ENCODE assay signal across 13 cellular contexts in genomic region chr11:64766881-64767280, GRCh38. TPM values are rescaled to one million over a fixed set of nuclear protein-coding genes. Genes with fewer than 3 reads are reported as not detected.
DNase-seq lines count a peak whose midpoint lies in the region; ATAC-seq and TF ChIP-seq lines count a peak whose summit lies in the region.
"Had no signal": no experiment of that assay in that cellular context is flagged by ENCODE, and none has a peak within 500 bp of the region (broad histone marks: within the 10 kb centered on the region; RNA-seq: fewer than 3 reads in every experiment).

No MANE protein-coding gene starts in this region.

- no peak overlapping the region for H3K4me3 Mint-ChIP-seq in activated naive CD4-positive, alpha-beta T cell treated with anti-CD3 and anti-CD28 coated beads, Interleukin-2, amount 10 ng/mL, durations not matched to agents 7 days and 5 days
- peak overlapping the region in 4 of 5 donors; percentile 63 to 80 (median 71) for H3K4me3 Mint-ChIP-seq in immature natural killer cell
- H3K4me3 Mint-ChIP-seq: activated T-helper 1 cell treated with anti-CD3 and anti-CD28 coated beads, Interleukin-12 subunit alpha, Interleukin-12 subunit beta, Interleukin-2, Interleukin-4 antibody, amounts not matched to agents 30 ng/mL and 10 ng/mL and 1 ng/mL, durations not matched to agents 14 hours and 24 hours and 36 hours had no signal

- intact Hi-C loops in stomach (cut with DNase I; ENCODE audit: low total_unique reads), result no loop called here

- peak overlapping the region; percentile 89 for H3K27ac Mint-ChIP-seq in activated naive CD4-positive, alpha-beta T cell treated with anti-CD3 and anti-CD28 coated beads, Interleukin-2, amount 10 ng/mL, durations not matched to agents 7 days and 5 days
- peak overlapping the region in 1 of 2 donors; percentile 88 for H3K27ac Mint-ChIP-seq in activated naive CD4-positive, alpha-beta T cell treated with anti-CD3 and anti-CD28 coated beads, Interleukin-2, amount 50 U/mL, for 72 hours
- H3K27ac Mint-ChIP-seq in immature natural killer cell, result peak overlapping the region in 5 of 6 donors; percentile 80 to 94 (median 88)

- peaks cover 86% of the 10 kb centered on the region for H3K36me3 Mint-ChIP-seq in activated naive CD4-positive, alpha-beta T cell treated with anti-CD3 and anti-CD28 coated beads, Interleukin-2, amount 10 ng/mL, durations not matched to agents 7 days and 5 days
- peaks cover 49 to 73% of the 10 kb centered on the region in 2 donors for H3K36me3 Mint-ChIP-seq in activated naive CD4-positive, alpha-beta T cell treated with anti-CD3 and anti-CD28 coated beads, Interleukin-2, amount 50 U/mL, for 72 hours
- H3K36me3 Mint-ChIP-seq in immature natural killer cell, result peaks cover 46 to 67% (median 53%) of the 10 kb centered on the region in 3 donors

- no peaks in the 10 kb centered on the region for H3K9me3 Mint-ChIP-seq in activated naive CD4-positive, alpha-beta T cell treated with anti-CD3 and anti-CD28 coated beads, Interleukin-2, amount 10 ng/mL, durations not matched to agents 7 days and 5 days
- no peaks in the 10 kb centered on the region for H3K9me3 Mint-ChIP-seq in activated naive CD4-positive, alpha-beta T cell treated with anti-CD3 and anti-CD28 coated beads, Interleukin-2, amount 50 U/mL, for 72 hours
- no peaks in the 10 kb centered on the region for H3K9me3 Mint-ChIP-seq in immature natural killer cell
- H3K9me3 Mint-ChIP-seq: activated T-helper 1 cell treated with anti-CD3 and anti-CD28 coated beads, Interleukin-12 subunit alpha, Interleukin-12 subunit beta, Interleukin-2, Interleukin-4 antibody, amounts not matched to agents 30 ng/mL and 10 ng/mL and 1 ng/mL, durations not matched to agents 14 hours and 24 hours and 36 hours had no signal

- ATAC-seq in activated naive CD4-positive, alpha-beta T cell treated with anti-CD3 and anti-CD28 coated beads, Interleukin-2, amount 50 U/mL, for 72 hours, result no peak

- H3K4me1 ChIP-seq in stomach (peaks cover 29 to 80% (median 50%) of the 10 kb centered on the region in 4 donors), SJCRH30 (no peaks in the 10 kb centered on the region; the same call in 1 of the 2 replicates)

- H3K36me3 ChIP-seq in stomach, result peaks cover 98 to 100% (median 99%) of the 10 kb centered on the region in 4 donors
- peaks cover 83% of the 10 kb centered on the region for H3K36me3 ChIP-seq in SJCRH30

- no peaks in the 10 kb centered on the region for H3K27me3 Mint-ChIP-seq in activated naive CD4-positive, alpha-beta T cell treated with anti-CD3 and anti-CD28 coated beads, Interleukin-2, amount 10 ng/mL, durations not matched to agents 7 days and 5 days
- H3K27me3 Mint-ChIP-seq in immature natural killer cell (ENCODE audit: low read depth in 3 of 3), result peaks cover 23 to 63% (median 43%) of the 10 kb centered on the region in 3 donors

- no peaks in the 10 kb centered on the region for H3K9me3 ChIP-seq in stomach
- no peaks in the 10 kb centered on the region for H3K9me3 ChIP-seq in SJCRH30 (replicated peaks)
- H3K9me3 ChIP-seq: pancreas had no signal

- peak; percentile 19 for DNase-seq in activated naive CD4-positive, alpha-beta T cell treated with anti-CD3 and anti-CD28 coated beads, Interleukin-2, amount 10 ng/mL, durations not matched to agents 7 days and 5 days
- no peak for DNase-seq in activated naive CD4-positive, alpha-beta T cell treated with anti-CD3 and anti-CD28 coated beads, Interleukin-2, amount 50 U/mL, for 72 hours (ENCODE audit: low spot score in 2 of 2)
- DNase-seq in immature natural killer cell (no peak), stomach (no peak), SJCRH30 (no peak), NCI-H2171 treated with DMSO at 0.1 percent for 48 hours (lab: John Stamatoyannopoulos, UW) (no peak)
- no peak for DNase-seq in stimulated activated CD4-positive, alpha-beta T cell treated with anti-CD3 and anti-CD28 coated beads, Interleukin-4, amount 100 ng/mL, for 1 hour
- DNase-seq: brain microvascular endothelial cell, NCI-H1105 had no signal

- H3K4me3 ChIP-seq in stomach (no peak overlapping the region), SJCRH30 (no peak overlapping the region)
- H3K4me3 ChIP-seq: pancreas had no signal

- CTCF ChIA-PET in activated naive CD4-positive, alpha-beta T cell treated with anti-CD3 and anti-CD28 coated beads, Interleukin-2, amount 10 ng/mL, durations not matched to agents 7 days and 5 days (lab: Charles Lee), result interaction anchor here (15.2 kb wide), 1 partner anchor 20 kb away, joined by 208 read pairs; the partner anchor contains the start of gene RASGRP2

- peak overlapping the region; percentile 4; the same call in 1 of the 2 replicates for H3K27ac ChIP-seq in VCaP
- peak overlapping the region in 4 of 5 donors; percentile 22 to 71 (median 64) for H3K27ac ChIP-seq in stomach
- no peak overlapping the region for H3K27ac ChIP-seq in SJCRH30
- H3K27ac ChIP-seq: brain microvascular endothelial cell, pancreas had no signal

- TF ChIP-seq CTCF in VCaP (conservative IDR thresholded peaks at IDR 0.05) (no peak), stomach (IDR thresholded peaks at IDR 0.05) (no peak)

- H3K4me1 Mint-ChIP-seq in activated naive CD4-positive, alpha-beta T cell treated with anti-CD3 and anti-CD28 coated beads, Interleukin-2, amount 10 ng/mL, durations not matched to agents 7 days and 5 days, result peaks cover 91% of the 10 kb centered on the region
- H3K4me1 Mint-ChIP-seq in immature natural killer cell, result peaks cover 73 to 93% of the 10 kb centered on the region in 2 donors

- WGBS in stomach, 5 donors, result 96 to 98% (median 97%) methylated on average over 11 of the region's 11 CpGs

- no peak for TF ChIP-seq EP300 in stomach (IDR thresholded peaks at IDR 0.05)

- no peak for TF ChIP-seq POLR2A in stomach (IDR thresholded peaks at IDR 0.05)

- H3K27me3 ChIP-seq in stomach (no peaks in the 10 kb centered on the region), SJCRH30 (no peaks in the 10 kb centered on the region)
- H3K27me3 ChIP-seq: brain microvascular endothelial cell, pancreas had no signal

RNA-seq across cellular contexts. Expression of gene PYGM, which starts 7.1 kb away (rescaled TPM):
- 1 to 10 TPM in 1 of 2 donors, under 1 TPM in 1; 0.87 to 2.3 TPM for total RNA-seq in activated naive CD4-positive, alpha-beta T cell treated with anti-CD3 and anti-CD28 coated beads, Interleukin-2, amount 50 U/mL, for 72 hours
- polyA plus RNA-seq in immature natural killer cell (1 to 10 TPM in 1 of 3 donors, under 1 TPM in 1, not detected in 1; 0.63 to 1.1 TPM), stomach (1 to 10 TPM in 2 of 3 donors, under 1 TPM in 1; 0.37 to 3.5 (median 3.1) TPM)
- total RNA-seq in stomach, result 1 to 10 TPM in 2 of 5 donors, under 1 TPM in 2, not detected in 1; 0.58 to 2.0 (median 1.4) TPM
- total RNA-seq in SJCRH30 (2014; rRNA removed; shearing (Covaris generic)), result 7.0 and 8.0 TPM in 2 replicates

RNA-seq across cellular contexts. Expression of gene SF1, which starts 11.5 kb away (rescaled TPM):
- 100 to 1,000 TPM; 323 to 406 TPM for total RNA-seq in activated naive CD4-positive, alpha-beta T cell treated with anti-CD3 and anti-CD28 coated beads, Interleukin-2, amount 50 U/mL, for 72 hours
- polyA plus RNA-seq in immature natural killer cell, result 100 to 1,000 TPM in 1 of 3 donors, 10 to 100 TPM in 2; 51.1 to 142 (median 56.3) TPM
- total RNA-seq in stomach, result 100 to 1,000 TPM; 235 to 341 (median 279) TPM
- polyA plus RNA-seq in stomach, result 10 to 100 TPM; 57.5 to 72.1 (median 63.4) TPM
- 113 and 117 TPM in 2 replicates for total RNA-seq in SJCRH30 (2014; rRNA removed; shearing (Covaris generic))

RNA-seq across cellular contexts. Expression of gene RASGRP2, which starts 22.9 kb away (rescaled TPM):
- 10 to 100 TPM; 12.5 to 12.6 TPM for total RNA-seq in activated naive CD4-positive, alpha-beta T cell treated with anti-CD3 and anti-CD28 coated beads, Interleukin-2, amount 50 U/mL, for 72 hours
- polyA plus RNA-seq in immature natural killer cell (100 to 1,000 TPM; 142 to 165 (median 154) TPM), stomach (10 to 100 TPM in 1 of 3 donors, 1 to 10 TPM in 2; 7.2 to 20.6 (median 8.2) TPM)
- total RNA-seq in stomach, result 10 to 100 TPM in 3 of 5 donors, 1 to 10 TPM in 2; 5.3 to 60.8 (median 13.4) TPM
- 0.42 and 0.46 TPM in 2 replicates for total RNA-seq in SJCRH30 (2014; rRNA removed; shearing (Covaris generic))
- total RNA-seq: NCI-H460 had no signal

RNA-seq across cellular contexts. Expression of gene MAP4K2, which starts 36.1 kb away (rescaled TPM):
- total RNA-seq in activated naive CD4-positive, alpha-beta T cell treated with anti-CD3 and anti-CD28 coated beads, Interleukin-2, amount 50 U/mL, for 72 hours, result 10 to 100 TPM; 67.7 to 83.2 TPM
- polyA plus RNA-seq in immature natural killer cell (10 to 100 TPM in 2 of 3 donors, 1 to 10 TPM in 1; 9.2 to 16.4 (median 15.9) TPM), stomach (10 to 100 TPM; 13.0 to 20.9 (median 13.8) TPM)
- 10 to 100 TPM in 2 of 5 donors, 1 to 10 TPM in 3; 2.3 to 66.9 (median 9.0) TPM for total RNA-seq in stomach
- 8.9 and 9.6 TPM in 2 replicates for total RNA-seq in SJCRH30 (2014; rRNA removed; shearing (Covaris generic))

RNA-seq across cellular contexts. Expression of gene MEN1, which starts 43.5 kb away (rescaled TPM):
- 10 to 100 TPM in 1 of 2 donors, 1 to 10 TPM in 1; 9.7 to 35.1 TPM for total RNA-seq in activated naive CD4-positive, alpha-beta T cell treated with anti-CD3 and anti-CD28 coated beads, Interleukin-2, amount 50 U/mL, for 72 hours
- polyA plus RNA-seq in immature natural killer cell, result 10 to 100 TPM; 15.3 to 36.1 (median 27.1) TPM
- total RNA-seq in stomach, result 10 to 100 TPM in 4 of 5 donors, 1 to 10 TPM in 1; 9.4 to 62.5 (median 16.9) TPM
- polyA plus RNA-seq in stomach, result 10 to 100 TPM; 12.9 to 16.4 (median 13.6) TPM
- total RNA-seq in SJCRH30 (2014; rRNA removed; shearing (Covaris generic)), result 25.9 and 26.3 TPM in 2 replicates
